Comparison of ENCODE assay signal across 1 cellular context in genomic region chr4:175054980-175055379, GRCh38.
TF ChIP-seq lines count a peak whose summit lies in the region.

No MANE protein-coding gene starts in this region.

TF ChIP-seq in WTC11, 78 proteins besides CTCF, POLR2A, EP300 and RAD21 (continued from another document):
- TF ChIP-seq E2F4 (CRISPR knock-in tag; IDR thresholded peaks at IDR 0.05; ENCODE audit: borderline replicate concordance, low read depth) = no peak
- no peak for TF ChIP-seq ZNF416 (CRISPR knock-in tag; IDR thresholded peaks at IDR 0.05)
- no peak for TF ChIP-seq RORB (CRISPR knock-in tag; IDR thresholded peaks at IDR 0.05)
- no peak for TF ChIP-seq USF2 (CRISPR knock-in tag; IDR thresholded peaks at IDR 0.05)
- no peak for TF ChIP-seq SP1 (CRISPR knock-in tag; conservative IDR thresholded peaks at IDR 0.05)
- no peak for TF ChIP-seq E2F1 (CRISPR knock-in tag; IDR thresholded peaks at IDR 0.05)
